ENCODE assay signal across 28 cellular contexts in genomic region chr17:61316633-61317032, GRCh38.
"Had no signal": no experiment of that assay in that cellular context is flagged by ENCODE, and none has a peak within 500 bp of the region (broad histone marks: within the 10 kb centered on the region; RNA-seq: fewer than 3 reads in every experiment).

No MANE protein-coding gene starts in this region.

- H3K27ac ChIP-seq: colonic mucosa, epithelial cell of prostate, esophagus squamous epithelium, gastrocnemius medialis, heart right ventricle, left lung, lower lobe of right lung had no signal

- ATAC-seq: effector memory CD8-positive, alpha-beta T cell; esophagus mucosa; gastrocnemius medialis; heart right ventricle; left cardiac atrium; left lung; left ventricle myocardium superior; lower lobe of right lung; mucosa of descending colon had no signal

- H3K4me1 ChIP-seq: colonic mucosa had no signal

- H3K27ac Mint-ChIP-seq: dendritic cell treated with granulocyte-macrophage colony-stimulating factor and Interleukin-4, amounts not matched to agents 40 ng/mL and 50 ng/mL, for 4 days; effector memory CD8-positive, alpha-beta T cell; endodermal cell; mesothelial cell of epicardium; naive B cell had no signal

- H3K27me3 Mint-ChIP-seq: dendritic cell treated with granulocyte-macrophage colony-stimulating factor and Interleukin-4, amounts not matched to agents 40 ng/mL and 50 ng/mL, for 4 days; effector memory CD8-positive, alpha-beta T cell; naive B cell had no signal

- H3K36me3 ChIP-seq: colonic mucosa, esophagus squamous epithelium, gastrocnemius medialis, heart right ventricle, left lung, lower lobe of right lung had no signal

- H3K4me3 ChIP-seq: colonic mucosa, esophagus squamous epithelium, gastrocnemius medialis, heart right ventricle, left lung, lower lobe of right lung, mucosa of descending colon had no signal

- FAIRE-seq: endometrium, islet of Langerhans, keratinocyte had no signal

- H3K4me3 Mint-ChIP-seq: dendritic cell treated with granulocyte-macrophage colony-stimulating factor and Interleukin-4, amounts not matched to agents 40 ng/mL and 50 ng/mL, for 4 days; effector memory CD8-positive, alpha-beta T cell; endodermal cell; mesothelial cell of epicardium; naive B cell had no signal

- H3K4me1 Mint-ChIP-seq: naive B cell had no signal

- H3K27me3 ChIP-seq: colonic mucosa, esophagus squamous epithelium, gastrocnemius medialis, heart right ventricle, left lung had no signal

- DNase-seq: colonic mucosa; cortex of kidney; effector CD8-positive, alpha-beta T cell; effector memory CD8-positive, alpha-beta T cell; endodermal cell; erythroblast; esophagus squamous epithelium; foreskin fibroblast; foreskin melanocyte; gastrocnemius medialis; glutamatergic neuron; head of caudate nucleus; heart right ventricle; hippocampal formation; left cardiac atrium; left lung; left ventricle myocardium superior; lower lobe of right lung; mesenchymal stem cell; mucosa of descending colon; naive B cell had no signal

- H3K9me3 ChIP-seq: colonic mucosa, esophagus squamous epithelium, gastrocnemius medialis, heart right ventricle, left lung, lower lobe of right lung, mucosa of descending colon had no signal

- H3K9me3 Mint-ChIP-seq: dendritic cell treated with granulocyte-macrophage colony-stimulating factor and Interleukin-4, amounts not matched to agents 40 ng/mL and 50 ng/mL, for 4 days; effector memory CD8-positive, alpha-beta T cell; endodermal cell; mesothelial cell of epicardium; naive B cell had no signal
